1 cellular context compared by ENCODE assay signal in genomic region chr2:62489702-62490101, GRCh38.
TF ChIP-seq lines count a peak whose summit lies in the region.

No MANE protein-coding gene starts in this region.

TF ChIP-seq in HepG2, 621 proteins besides CTCF, POLR2A, EP300 and RAD21 (continued from another document):
- TF ChIP-seq, protein P1, sequence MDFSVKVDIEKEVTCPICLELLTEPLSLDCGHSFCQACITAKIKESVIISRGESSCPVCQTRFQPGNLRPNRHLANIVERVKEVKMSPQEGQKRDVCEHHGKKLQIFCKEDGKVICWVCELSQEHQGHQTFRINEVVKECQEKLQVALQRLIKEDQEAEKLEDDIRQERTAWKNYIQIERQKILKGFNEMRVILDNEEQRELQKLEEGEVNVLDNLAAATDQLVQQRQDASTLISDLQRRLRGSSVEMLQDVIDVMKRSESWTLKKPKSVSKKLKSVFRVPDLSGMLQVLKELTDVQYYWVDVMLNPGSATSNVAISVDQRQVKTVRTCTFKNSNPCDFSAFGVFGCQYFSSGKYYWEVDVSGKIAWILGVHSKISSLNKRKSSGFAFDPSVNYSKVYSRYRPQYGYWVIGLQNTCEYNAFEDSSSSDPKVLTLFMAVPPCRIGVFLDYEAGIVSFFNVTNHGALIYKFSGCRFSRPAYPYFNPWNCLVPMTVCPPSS (IDR thresholded peaks at IDR 0.05) = no peak
- TF ChIP-seq, protein P2, sequence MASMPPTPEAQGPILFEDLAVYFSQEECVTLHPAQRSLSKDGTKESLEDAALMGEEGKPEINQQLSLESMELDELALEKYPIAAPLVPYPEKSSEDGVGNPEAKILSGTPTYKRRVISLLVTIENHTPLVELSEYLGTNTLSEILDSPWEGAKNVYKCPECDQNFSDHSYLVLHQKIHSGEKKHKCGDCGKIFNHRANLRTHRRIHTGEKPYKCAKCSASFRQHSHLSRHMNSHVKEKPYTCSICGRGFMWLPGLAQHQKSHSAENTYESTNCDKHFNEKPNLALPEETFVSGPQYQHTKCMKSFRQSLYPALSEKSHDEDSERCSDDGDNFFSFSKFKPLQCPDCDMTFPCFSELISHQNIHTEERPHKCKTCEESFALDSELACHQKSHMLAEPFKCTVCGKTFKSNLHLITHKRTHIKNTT (CRISPR knock-in tag; IDR thresholded peaks at IDR 0.05) = no peak
- no peak for TF ChIP-seq HNRNPH1 (optimal IDR thresholded peaks at IDR 0.05; ENCODE audit: low read depth, low read length)
- TF ChIP-seq, protein P3, sequence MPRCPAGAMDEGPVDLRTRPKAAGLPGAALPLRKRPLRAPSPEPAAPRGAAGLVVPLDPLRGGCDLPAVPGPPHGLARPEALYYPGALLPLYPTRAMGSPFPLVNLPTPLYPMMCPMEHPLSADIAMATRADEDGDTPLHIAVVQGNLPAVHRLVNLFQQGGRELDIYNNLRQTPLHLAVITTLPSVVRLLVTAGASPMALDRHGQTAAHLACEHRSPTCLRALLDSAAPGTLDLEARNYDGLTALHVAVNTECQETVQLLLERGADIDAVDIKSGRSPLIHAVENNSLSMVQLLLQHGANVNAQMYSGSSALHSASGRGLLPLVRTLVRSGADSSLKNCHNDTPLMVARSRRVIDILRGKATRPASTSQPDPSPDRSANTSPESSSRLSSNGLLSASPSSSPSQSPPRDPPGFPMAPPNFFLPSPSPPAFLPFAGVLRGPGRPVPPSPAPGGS (CRISPR knock-in tag; IDR thresholded peaks at IDR 0.05) = no peak
- no peak for TF ChIP-seq ZNF598 (CRISPR knock-in tag; IDR thresholded peaks at IDR 0.05; ENCODE audit: borderline replicate concordance)
- no peak for TF ChIP-seq SALL2 (CRISPR knock-in tag; IDR thresholded peaks at IDR 0.05)
- TF ChIP-seq MIER2 (CRISPR knock-in tag; IDR thresholded peaks at IDR 0.05) = no peak
- no peak for TF ChIP-seq THYN1 (CRISPR knock-in tag; IDR thresholded peaks at IDR 0.05; ENCODE audit: borderline replicate concordance, low read depth)
- peak; percentile 18; the same call in 1 of the 2 replicates for TF ChIP-seq AHDC1 (CRISPR knock-in tag; IDR thresholded peaks at IDR 0.05; ENCODE audit: borderline replicate concordance)
- TF ChIP-seq ZNF3 (CRISPR knock-in tag; IDR thresholded peaks at IDR 0.05) = no peak
- TF ChIP-seq SRSF9 (IDR thresholded peaks at IDR 0.05; ENCODE audit: borderline replicate concordance, insufficient read depth, low read depth, low read length, poor library complexity, severe bottlenecking) = no peak
- TF ChIP-seq SMYD3 (CRISPR knock-in tag; IDR thresholded peaks at IDR 0.05) = 0 out of 2 replicates have a peak, but pooled peaks have one; percentile 49
- TF ChIP-seq DNMT3B (CRISPR knock-in tag; conservative IDR thresholded peaks at IDR 0.05) = no peak
- TF ChIP-seq ZNF558 (CRISPR knock-in tag; IDR thresholded peaks at IDR 0.05; ENCODE audit: borderline replicate concordance) = no peak
- TF ChIP-seq IKZF4 (CRISPR knock-in tag; IDR thresholded peaks at IDR 0.05; ENCODE audit: borderline replicate concordance, low read depth, not compliant biosample characterization) = no peak
- no peak for TF ChIP-seq ZNF569 (CRISPR knock-in tag; IDR thresholded peaks at IDR 0.05; ENCODE audit: borderline replicate concordance)
- TF ChIP-seq, protein P4, sequence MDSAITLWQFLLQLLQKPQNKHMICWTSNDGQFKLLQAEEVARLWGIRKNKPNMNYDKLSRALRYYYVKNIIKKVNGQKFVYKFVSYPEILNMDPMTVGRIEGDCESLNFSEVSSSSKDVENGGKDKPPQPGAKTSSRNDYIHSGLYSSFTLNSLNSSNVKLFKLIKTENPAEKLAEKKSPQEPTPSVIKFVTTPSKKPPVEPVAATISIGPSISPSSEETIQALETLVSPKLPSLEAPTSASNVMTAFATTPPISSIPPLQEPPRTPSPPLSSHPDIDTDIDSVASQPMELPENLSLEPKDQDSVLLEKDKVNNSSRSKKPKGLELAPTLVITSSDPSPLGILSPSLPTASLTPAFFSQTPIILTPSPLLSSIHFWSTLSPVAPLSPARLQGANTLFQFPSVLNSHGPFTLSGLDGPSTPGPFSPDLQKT (CRISPR knock-in tag; IDR thresholded peaks at IDR 0.05; ENCODE audit: borderline replicate concordance) = no peak
- TF ChIP-seq HES4 (CRISPR knock-in tag; IDR thresholded peaks at IDR 0.05; ENCODE audit: borderline replicate concordance) = no peak
- TF ChIP-seq TOPORS (CRISPR knock-in tag; IDR thresholded peaks at IDR 0.05) = no peak
- no peak for TF ChIP-seq HDAC6 (IDR thresholded peaks at IDR 0.05; ENCODE audit: low read depth, low read length)
- no peak for TF ChIP-seq CREBL2 (CRISPR knock-in tag; IDR thresholded peaks at IDR 0.05; ENCODE audit: borderline replicate concordance)
- TF ChIP-seq NCOA5 (CRISPR knock-in tag; IDR thresholded peaks at IDR 0.05) = no peak
- 0 out of 2 replicates have a peak, but pooled peaks have one; percentile 17 for TF ChIP-seq ADNP (CRISPR knock-in tag; IDR thresholded peaks at IDR 0.05)
- no peak for TF ChIP-seq AKAP8 (CRISPR knock-in tag; IDR thresholded peaks at IDR 0.05)
- no peak for TF ChIP-seq MBNL3 (CRISPR knock-in tag; conservative IDR thresholded peaks at IDR 0.05)
- no peak for TF ChIP-seq MYNN (CRISPR knock-in tag; IDR thresholded peaks at IDR 0.05; ENCODE audit: low read depth)
- no peak for TF ChIP-seq HNF1A (IDR thresholded peaks at IDR 0.05; ENCODE audit: low read depth)
- no peak for TF ChIP-seq HNF1A (CRISPR knock-in tag; IDR thresholded peaks at IDR 0.05; ENCODE audit: borderline replicate concordance)
- no peak for TF ChIP-seq ZNF296 (CRISPR knock-in tag; conservative IDR thresholded peaks at IDR 0.05)
- no peak for TF ChIP-seq ZSCAN22 (CRISPR knock-in tag; IDR thresholded peaks at IDR 0.05)
- no peak for TF ChIP-seq HOXD1 (CRISPR knock-in tag; IDR thresholded peaks at IDR 0.05)
- TF ChIP-seq TBX3 (IDR thresholded peaks at IDR 0.05; ENCODE audit: borderline replicate concordance) = no peak
- no peak for TF ChIP-seq ZNF10 (CRISPR knock-in tag; IDR thresholded peaks at IDR 0.05; ENCODE audit: borderline replicate concordance, low read depth)
- no peak for TF ChIP-seq EHMT2 (IDR thresholded peaks at IDR 0.05; ENCODE audit: borderline replicate concordance, low read depth, low read length)
- TF ChIP-seq XBP1 (CRISPR knock-in tag; IDR thresholded peaks at IDR 0.05) = no peak
- peak; percentile 79; the same call in 1 of the 2 replicates for TF ChIP-seq TFAP4 (IDR thresholded peaks at IDR 0.05; ENCODE audit: borderline replicate concordance, low read depth)
- TF ChIP-seq TCF12 (IDR thresholded peaks at IDR 0.05) = no peak
- TF ChIP-seq TCF12 (CRISPR knock-in tag; IDR thresholded peaks at IDR 0.05) = no peak
- TF ChIP-seq, protein P5, sequence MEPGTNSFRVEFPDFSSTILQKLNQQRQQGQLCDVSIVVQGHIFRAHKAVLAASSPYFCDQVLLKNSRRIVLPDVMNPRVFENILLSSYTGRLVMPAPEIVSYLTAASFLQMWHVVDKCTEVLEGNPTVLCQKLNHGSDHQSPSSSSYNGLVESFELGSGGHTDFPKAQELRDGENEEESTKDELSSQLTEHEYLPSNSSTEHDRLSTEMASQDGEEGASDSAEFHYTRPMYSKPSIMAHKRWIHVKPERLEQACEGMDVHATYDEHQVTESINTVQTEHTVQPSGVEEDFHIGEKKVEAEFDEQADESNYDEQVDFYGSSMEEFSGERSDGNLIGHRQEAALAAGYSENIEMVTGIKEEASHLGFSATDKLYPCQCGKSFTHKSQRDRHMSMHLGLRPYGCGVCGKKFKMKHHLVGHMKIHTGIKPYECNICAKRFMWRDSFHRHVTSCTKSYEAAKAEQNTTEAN (CRISPR knock-in tag; conservative IDR thresholded peaks at IDR 0.05) = no peak
